In genomic region chr4:3525532-3526430, GRCh38 we compare ENCODE assay signal across 22 cellular contexts. TPM values are rescaled to one million over a fixed set of nuclear protein-coding genes. Genes with fewer than 3 reads are reported as not detected.
DNase-seq lines count a peak whose midpoint lies in the region; FAIRE-seq and TF ChIP-seq lines count a peak whose summit lies in the region.
"Had no signal": no experiment of that assay in that cellular context is flagged by ENCODE, and none has a peak within 500 bp of the region (broad histone marks: within the 10 kb centered on the region; RNA-seq: fewer than 3 reads in every experiment).

No MANE protein-coding gene starts in this region.

- 93% methylated on average over 29 of the region's 33 CpGs for WGBS in mesenchymal stem cell
- WGBS in spleen, 5 donors = 86 to 95% (median 88%) methylated on average over 16 to 33 of the region's 33 CpGs
- WGBS in tibial nerve, 2 donors = 83 to 88% methylated on average over 32 to 33 of the region's 33 CpGs

- TF ChIP-seq POLR2A in spleen (IDR thresholded peaks at IDR 0.05) = no peak
- TF ChIP-seq POLR2A in tibial nerve (IDR thresholded peaks at IDR 0.05) = no peak

- no peaks in the 10 kb centered on the region for H3K36me3 ChIP-seq in Karpas-422 (ENCODE audit: insufficient read depth, low read length)
- peaks cover 36 to 93% of the 10 kb centered on the region in 2 experiments for H3K36me3 ChIP-seq in mesenchymal stem cell (ENCODE audit: control insufficient read depth in 1 of 2, insufficient read depth in 2 of 2, low read depth in 1 of 2, low read length in 2 of 2)
- H3K36me3 ChIP-seq in spleen = peaks cover 0 to 90% (median 60%) of the 10 kb centered on the region in 6 donors
- H3K36me3 ChIP-seq in tibial nerve = peaks cover 0 to 82% (median 13%) of the 10 kb centered on the region in 3 donors

- no peak overlapping the region for H3K4me2 ChIP-seq in Karpas-422 (ENCODE audit: low read depth, low read length, poor library complexity, severe bottlenecking)
- H3K4me2 ChIP-seq in mesenchymal stem cell (ENCODE audit: low read length, poor library complexity, severe bottlenecking) = no peak overlapping the region
- H3K4me2 ChIP-seq: KMS-11 had no signal

- peaks cover 80% of the 10 kb centered on the region for H3K79me1 ChIP-seq in mesenchymal stem cell (replicated peaks; ENCODE audit: low read length, poor library complexity, severe bottlenecking)

- H4K8ac ChIP-seq in mesenchymal stem cell (ENCODE audit: low read length) = no peak overlapping the region

- H2BK120ac ChIP-seq in mesenchymal stem cell (ENCODE audit: low read depth, low read length) = no peak overlapping the region

- H2BK15ac ChIP-seq in mesenchymal stem cell (ENCODE audit: low read depth, poor library complexity, severe bottlenecking) = peak overlapping the region; percentile 67

- H3K9me3 Mint-ChIP-seq in chondrocyte (ENCODE audit: low read depth) = no peaks in the 10 kb centered on the region

- H3K27ac ChIP-seq in Karpas-422 (ENCODE audit: low read length) (no peak overlapping the region), mesenchymal stem cell (ENCODE audit: low read length, poor library complexity, severe bottlenecking) (no peak overlapping the region), spleen (no peak overlapping the region), tibial nerve (no peak overlapping the region)
- H3K27ac ChIP-seq: KMS-11, SK-N-MC had no signal

- TF ChIP-seq CTCF in chondrocyte (IDR thresholded peaks at IDR 0.05) (no peak), spleen (IDR thresholded peaks at IDR 0.05 in 8 of 11, conservative IDR thresholded peaks at IDR 0.05 in 3 of 11) (no peak), tibial nerve (IDR thresholded peaks at IDR 0.05) (no peak), D721Med (IDR thresholded peaks at IDR 0.05; ENCODE audit: insufficient read depth, missing control alignments) (no peak)

- no peak overlapping the region for H3K23ac ChIP-seq in mesenchymal stem cell (ENCODE audit: low read length in 2 of 2)

- H3K4me1 ChIP-seq in Karpas-422 (ENCODE audit: low read length) (peaks cover 28% of the 10 kb centered on the region), mesenchymal stem cell (ENCODE audit: control insufficient read depth, insufficient read depth, low read depth, low read length) (peaks cover 17% of the 10 kb centered on the region), spleen (peaks cover 13 to 50% (median 33%) of the 10 kb centered on the region in 6 donors), tibial nerve (peaks cover 0 to 26% (median 10%) of the 10 kb centered on the region in 4 donors)

- H3K9me2 ChIP-seq in Karpas-422 (replicated peaks; ENCODE audit: insufficient read depth, low read length) = no peaks in the 10 kb centered on the region

- H3K14ac ChIP-seq in mesenchymal stem cell (ENCODE audit: low read length in 2 of 2) = no peak overlapping the region

- FAIRE-seq in D721Med (lab: Jason Lieb, UNC) = no peak
- FAIRE-seq: GM12878, H54, RCC 7860 had no signal

- H4K20me1 ChIP-seq in Karpas-422 (ENCODE audit: insufficient read depth, low read depth, low read length) = peaks cover 22% of the 10 kb centered on the region; the same call in 1 of the 2 replicates

- H3K36me3 Mint-ChIP-seq in chondrocyte (ENCODE audit: low read depth) = peaks cover 8% of the 10 kb centered on the region

- H3K27me3 ChIP-seq in Karpas-422 (ENCODE audit: low read length) (no peaks in the 10 kb centered on the region), mesenchymal stem cell (ENCODE audit: control insufficient read depth in 1 of 2, insufficient read depth in 1 of 2, low read length in 2 of 2) (no peaks in the 10 kb centered on the region), spleen (replicated peaks in 1 of 7) (no peaks in the 10 kb centered on the region), tibial nerve (no peaks in the 10 kb centered on the region)

- intact Hi-C loops in spleen (cut with DNase I; ENCODE audit: low total_unique reads) = no loop called here

- H3K9ac ChIP-seq in Karpas-422 (ENCODE audit: low read length) = no peak overlapping the region
- H3K9ac ChIP-seq in mesenchymal stem cell (ENCODE audit: low read length) = no peak overlapping the region
- H3K9ac ChIP-seq: KMS-11 had no signal

- DNase-seq in Karpas-422 = peak; percentile 30
- DNase-seq in chondrocyte (ENCODE audit: low spot score) = peak; percentile 71
- no peak for DNase-seq in mesenchymal stem cell
- peak; percentile 69 for DNase-seq in spleen
- DNase-seq in tibial nerve (ENCODE audit: low spot score in 2 of 2) = no peak
- no peak for DNase-seq in activated T-cell treated with anti-CD3 and anti-CD28 coated beads, Interleukin-2, amount 50 U/mL, for 48 hours
- no peak for DNase-seq in D721Med (ENCODE audit: insufficient read length, low spot score)
- DNase-seq: ACHN; Calu3; CD4-positive, alpha-beta memory T cell; DMS53; EL; NCI-H1417 treated with DMSO at 0.1 percent for 48 hours; NCI-H187 treated with DMSO at 0.1 percent for 48 hours; NCI-H2227 treated with DMSO at 0.1 percent for 48 hours; NCI-H510A treated with DMSO at 0.1 percent for 48 hours; NCI-H774 had no signal

- H4K91ac ChIP-seq in mesenchymal stem cell (ENCODE audit: low read length) = no peak overlapping the region

- H2BK5ac ChIP-seq in mesenchymal stem cell (ENCODE audit: low read depth, low read length, poor library complexity, severe bottlenecking) = no peak overlapping the region

- H3K27ac Mint-ChIP-seq in chondrocyte (ENCODE audit: unreplicated experiment) = no peak overlapping the region

- H3K4me3 ChIP-seq in Karpas-422 (ENCODE audit: low read length) = no peak overlapping the region
- no peak overlapping the region for H3K4me3 ChIP-seq in mesenchymal stem cell (ENCODE audit: insufficient read depth in 1 of 2, low read depth in 1 of 2, low read length in 2 of 2)
- H3K4me3 ChIP-seq in spleen = no peak overlapping the region
- no peak overlapping the region for H3K4me3 ChIP-seq in tibial nerve
- H3K4me3 ChIP-seq: GM12878, SK-N-MC had no signal

- no peaks in the 10 kb centered on the region for H3K9me3 ChIP-seq in Karpas-422 (ENCODE audit: low read length)
- H3K9me3 ChIP-seq in mesenchymal stem cell (ENCODE audit: control insufficient read depth, low read length) = no peaks in the 10 kb centered on the region
- no peaks in the 10 kb centered on the region for H3K9me3 ChIP-seq in spleen
- no peaks in the 10 kb centered on the region for H3K9me3 ChIP-seq in tibial nerve

- H3K4ac ChIP-seq in mesenchymal stem cell (ENCODE audit: low read depth in 1 of 2, low read length in 2 of 2) = no peak overlapping the region

- TF ChIP-seq EP300 in tibial nerve (IDR thresholded peaks at IDR 0.05) = no peak

- H2BK12ac ChIP-seq in mesenchymal stem cell (ENCODE audit: low read length in 2 of 2) = no peak overlapping the region

- H2AFZ ChIP-seq in Karpas-422 (ENCODE audit: low read length) (no peak overlapping the region), mesenchymal stem cell (ENCODE audit: low read depth, low read length) (no peak overlapping the region)

- no peak overlapping the region for H2AK5ac ChIP-seq in mesenchymal stem cell (ENCODE audit: low read length, severe bottlenecking)

- H3K4me3 Mint-ChIP-seq in chondrocyte (ENCODE audit: unreplicated experiment) = no peak overlapping the region

- H3K4me1 Mint-ChIP-seq in chondrocyte (ENCODE audit: low read depth) = peaks cover 8% of the 10 kb centered on the region

- no peak overlapping the region for H3K18ac ChIP-seq in mesenchymal stem cell (ENCODE audit: low read depth in 1 of 2, low read length in 2 of 2)

- H3K79me2 ChIP-seq in Karpas-422 (ENCODE audit: low read length) = peaks cover 37% of the 10 kb centered on the region

- H3K27me3 Mint-ChIP-seq in chondrocyte (ENCODE audit: low read depth) = no peaks in the 10 kb centered on the region
- H3K27me3 Mint-ChIP-seq: CD4-positive, alpha-beta memory T cell had no signal

RNA-seq across cellular contexts. Expression of gene LRPAP1, which starts 6.4 kb away (rescaled TPM):
- 15.3 and 57.2 TPM in 2 replicates for total RNA-seq in Karpas-422 (2014; rRNA removed; shearing (Covaris generic); ENCODE audit: low replicate concordance)
- 135 to 142 TPM (median 142 TPM) in 3 replicates for total RNA-seq in chondrocyte
- polyA plus RNA-seq in mesenchymal stem cell (2013, experiment 1 of 2) = 119 TPM
- 122 TPM for polyA plus RNA-seq in mesenchymal stem cell (2013, experiment 2 of 2)
- total RNA-seq in spleen = 100 to 1,000 TPM in 6 of 7 donors, 10 to 100 TPM in 1; 89.0 to 131 (median 116) TPM
- polyA plus RNA-seq in spleen = 10 to 100 TPM; 28.1 to 47.4 (median 37.5) TPM
- 100 to 1,000 TPM in 3 of 4 donors, 10 to 100 TPM in 1; 68.1 to 169 (median 108) TPM for total RNA-seq in tibial nerve

Comparison
In these comparisons a context has a peak if more than half of its experiments do, and no peak if none do; other contexts are left out.
1. DNase-seq: peak in Karpas-422 (single experiment), chondrocyte (single experiment) and spleen (single experiment); none in mesenchymal stem cell (single experiment), tibial nerve (0 of 2), activated T-cell treated with anti-CD3 and anti-CD28 coated beads, Interleukin-2, amount 50 U/mL, for 48 hours (0 of 2) and D721Med (single experiment).